Comparison of ENCODE assay signal across 8 cellular contexts in the genomic region with DNA sequence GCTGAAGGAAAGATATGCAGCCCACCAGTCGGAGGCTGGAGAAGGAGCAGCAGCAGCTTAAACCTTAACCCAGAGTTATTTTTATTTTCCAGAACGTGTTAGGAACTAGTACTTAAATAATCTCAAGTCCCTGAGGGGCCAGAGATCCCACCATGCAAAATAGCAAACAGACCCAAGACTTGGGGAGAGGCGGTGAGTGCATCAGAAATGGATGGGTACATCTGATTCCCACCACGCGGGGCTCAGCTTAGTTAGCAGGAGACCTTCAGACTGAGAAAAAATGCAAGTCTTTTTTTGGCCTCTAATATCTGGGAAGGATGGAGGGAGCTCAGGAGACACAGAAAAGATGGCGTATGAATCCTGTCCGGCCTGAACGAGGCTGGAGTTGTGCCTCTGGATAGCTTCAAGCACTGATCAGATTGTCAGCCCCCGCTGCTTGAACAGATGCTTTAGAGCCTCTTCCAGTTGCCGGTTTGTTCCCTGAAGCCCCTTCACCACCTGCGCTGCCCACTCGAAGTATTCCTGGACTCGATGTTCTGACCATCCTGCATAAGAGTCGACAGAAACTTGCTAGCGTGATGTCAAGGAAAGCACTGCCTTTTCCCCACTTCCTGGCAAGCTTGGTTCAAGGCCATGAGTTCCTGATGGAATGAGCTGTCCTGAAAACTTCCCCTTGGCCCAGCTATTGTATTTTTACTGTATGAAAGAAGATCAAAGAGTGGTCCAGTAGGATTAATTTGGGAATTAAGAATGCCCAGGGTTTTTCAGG. TPM values are rescaled to one million over a fixed set of nuclear protein-coding genes. Genes with fewer than 3 reads are reported as not detected.
DNase-seq lines count a peak whose midpoint lies in the region; ATAC-seq and TF ChIP-seq lines count a peak whose summit lies in the region.

No MANE protein-coding gene starts in this region.

- peak overlapping the region; percentile 91 for H3K4me3 ChIP-seq in LNCaP clone FGC (ENCODE audit: low read depth, low read length)
- H3K4me3 ChIP-seq in naive thymus-derived CD4-positive, alpha-beta T cell (ENCODE audit: low read length) = peak overlapping the region; percentile 97

- peaks cover 13% of the 10 kb centered on the region for H3K36me3 Mint-ChIP-seq in CD4-positive, alpha-beta T cell (ENCODE audit: low read depth)
- H3K36me3 Mint-ChIP-seq in brain = peaks cover under 1% of the 10 kb centered on the region
- H3K36me3 Mint-ChIP-seq in naive thymus-derived CD4-positive, alpha-beta T cell = peaks cover 0 to 6% (median 0%) of the 10 kb centered on the region in 5 donors

- DNase-seq in CD4-positive, alpha-beta T cell = no peak
- DNase-seq in LNCaP clone FGC (ENCODE audit: low read depth) (no peak), GM10248 (ENCODE audit: extremely low spot score) (no peak)
- DNase-seq in naive thymus-derived CD4-positive, alpha-beta T cell = no peak

- TF ChIP-seq CTCF in CD4-positive, alpha-beta T cell (IDR thresholded peaks at IDR 0.05) = no peak
- TF ChIP-seq CTCF in LNCaP clone FGC (IDR thresholded peaks at IDR 0.05; ENCODE audit: control insufficient read depth, extremely low read depth, insufficient read depth) = no peak
- TF ChIP-seq CTCF in brain (conservative IDR thresholded peaks at IDR 0.05) = no peak
- no peak for TF ChIP-seq CTCF in GM10248 (IDR thresholded peaks at IDR 0.05; ENCODE audit: control extremely low read depth, extremely low read depth, low read depth, missing control alignments)

- peak overlapping the region; percentile 85 for H3K27ac ChIP-seq in CD4-positive, alpha-beta T cell (ENCODE audit: low read depth, low read length)
- peak overlapping the region; percentile 79 for H3K27ac ChIP-seq in naive thymus-derived CD4-positive, alpha-beta T cell (ENCODE audit: low read depth, low read length)

- H3K36me3 ChIP-seq in naive thymus-derived CD4-positive, alpha-beta T cell (ENCODE audit: control insufficient read depth in 2 of 3, insufficient read depth in 3 of 3, low read length in 3 of 3) = no peaks in the 10 kb centered on the region

- ATAC-seq in CD4-positive, alpha-beta T cell (ENCODE audit: poor library complexity) = no peak
- ATAC-seq in naive thymus-derived CD4-positive, alpha-beta T cell = no peak
- ATAC-seq in HG02678 (IDR thresholded peaks at IDR 0.05; ENCODE audit: unreplicated experiment) = no peak
- no peak for ATAC-seq in GM19455 (IDR thresholded peaks at IDR 0.05; ENCODE audit: unreplicated experiment)
- no peak for ATAC-seq in HG03521 (IDR thresholded peaks at IDR 0.05; ENCODE audit: unreplicated experiment)

- peaks cover 28 to 46% of the 10 kb centered on the region in 2 donors for H3K4me1 ChIP-seq in naive thymus-derived CD4-positive, alpha-beta T cell (ENCODE audit: control insufficient read depth in 2 of 2, insufficient read depth in 2 of 2, low read length in 2 of 2)

- H3K9me3 ChIP-seq in CD4-positive, alpha-beta T cell (ENCODE audit: control insufficient read depth, low read length) = no peaks in the 10 kb centered on the region
- H3K9me3 ChIP-seq in naive thymus-derived CD4-positive, alpha-beta T cell (ENCODE audit: control insufficient read depth in 2 of 3, low read length in 3 of 3) = no peaks in the 10 kb centered on the region

- peak overlapping the region; percentile 96 for H3K27ac Mint-ChIP-seq in CD4-positive, alpha-beta T cell
- H3K27ac Mint-ChIP-seq in brain = peak overlapping the region; percentile 49 to 97 (median 92)
- peak overlapping the region; percentile 94 to 99 (median 98) for H3K27ac Mint-ChIP-seq in naive thymus-derived CD4-positive, alpha-beta T cell

- H3K27me3 ChIP-seq in CD4-positive, alpha-beta T cell (ENCODE audit: control insufficient read depth, insufficient read depth, low read length) = no peaks in the 10 kb centered on the region
- H3K27me3 ChIP-seq in naive thymus-derived CD4-positive, alpha-beta T cell (ENCODE audit: control insufficient read depth in 2 of 2, insufficient read depth in 2 of 2, low read length in 2 of 2) = no peaks in the 10 kb centered on the region

- H3K9me3 Mint-ChIP-seq in CD4-positive, alpha-beta T cell = no peaks in the 10 kb centered on the region
- peaks cover 0 to 2% (median 0%) of the 10 kb centered on the region in 5 experiments for H3K9me3 Mint-ChIP-seq in brain
- H3K9me3 Mint-ChIP-seq in naive thymus-derived CD4-positive, alpha-beta T cell = peaks cover 0 to 2% (median 0%) of the 10 kb centered on the region in 11 donors

- peak overlapping the region; percentile 98 for H3K4me3 Mint-ChIP-seq in CD4-positive, alpha-beta T cell
- peak overlapping the region; percentile 89 to 99 (median 93) for H3K4me3 Mint-ChIP-seq in brain
- H3K4me3 Mint-ChIP-seq in naive thymus-derived CD4-positive, alpha-beta T cell = peak overlapping the region; percentile 96 to 100 (median 98)

- no peaks in the 10 kb centered on the region for H3K27me3 Mint-ChIP-seq in CD4-positive, alpha-beta T cell
- peaks cover 4% of the 10 kb centered on the region for H3K27me3 Mint-ChIP-seq in brain
- no peaks in the 10 kb centered on the region for H3K27me3 Mint-ChIP-seq in naive thymus-derived CD4-positive, alpha-beta T cell

- CTCF ChIA-PET in CD4-positive, alpha-beta T cell (lab: Charles Lee) = interaction anchor here (1.0 to 5.1 kb wide), 20 partner anchors 9 to 401 kb away, joined by 3 to 88 read pairs (median 5); a partner anchor contains a TSS
- CTCF ChIA-PET in naive thymus-derived CD4-positive, alpha-beta T cell (lab: Charles Lee) = interaction anchor here (0.5 to 10.2 kb wide), 15 partner anchors 8 to 1058 kb away, joined by 3 to 150 read pairs (median 4); a partner anchor contains a TSS
- CTCF ChIA-PET in GM10248 (lab: Yijun Ruan, JAX) = interaction anchor here (0.6 to 16.6 kb wide), 38 partner anchors 8 to 637 kb away, joined by 3 to 447 read pairs (median 7); a partner anchor contains a TSS

- POLR2A ChIA-PET in CD4-positive, alpha-beta T cell (lab: Charles Lee) = interaction anchor here (0.9 to 8.1 kb wide), 15 partner anchors 25 to 1951 kb away, joined by 3 to 232 read pairs (median 4); a partner anchor contains a TSS
- POLR2A ChIA-PET in naive thymus-derived CD4-positive, alpha-beta T cell (lab: Charles Lee) = interaction anchor here (0.5 to 9.3 kb wide), 19 partner anchors 8 to 919 kb away, joined by 3 to 213 read pairs (median 5); a partner anchor contains a TSS
- POLR2A ChIA-PET in GM10248 (lab: Yijun Ruan, JAX) = interaction anchor here (0.6 to 1.3 kb wide), 4 partner anchors 23 to 543 kb away, joined by 3 to 7 read pairs (median 4); a partner anchor contains a TSS

- intact Hi-C loops in CD4-positive, alpha-beta T cell (cut with DNase I, micrococcal nuclease) = loop anchor here (2.0 to 10.0 kb wide), 7 partner anchors 59 to 1036 kb away; a partner anchor contains a TSS
- intact Hi-C loops in naive thymus-derived CD4-positive, alpha-beta T cell (cut with micrococcal nuclease) = loop anchor here (1.0 to 10.0 kb wide), 8 partner anchors 23 to 1596 kb away; a partner anchor contains a TSS

- peaks cover 40% of the 10 kb centered on the region for H3K4me1 Mint-ChIP-seq in CD4-positive, alpha-beta T cell (ENCODE audit: low read depth)
- H3K4me1 Mint-ChIP-seq in brain = peaks cover 40% of the 10 kb centered on the region
- H3K4me1 Mint-ChIP-seq in naive thymus-derived CD4-positive, alpha-beta T cell = peaks cover 27 to 54% (median 44%) of the 10 kb centered on the region in 7 donors

RNA-seq across cellular contexts. Expression of a gene that starts 1.3 kb away (rescaled TPM):
- 10 to 100 TPM in 1 of 2 experiments, 1 to 10 TPM in 1; 9.9 to 10.8 TPM for total RNA-seq in CD4-positive, alpha-beta T cell
- polyA plus RNA-seq in brain (ENCODE audit: insufficient read depth, low read depth, low replicate concordance) = 19.8 TPM
- 10 to 100 TPM; 13.3 to 34.2 (median 29.0) TPM for total RNA-seq in naive thymus-derived CD4-positive, alpha-beta T cell
- polyA plus RNA-seq in naive thymus-derived CD4-positive, alpha-beta T cell = 10 to 100 TPM; 48.9 to 50.9 TPM

RNA-seq across cellular contexts. Expression of a gene that starts 4.0 kb away (rescaled TPM):
- total RNA-seq in CD4-positive, alpha-beta T cell = 10 to 100 TPM; 17.6 to 18.9 TPM
- polyA plus RNA-seq in brain (ENCODE audit: insufficient read depth, low read depth, low replicate concordance) = 85.1 TPM
- total RNA-seq in naive thymus-derived CD4-positive, alpha-beta T cell = 10 to 100 TPM; 34.2 to 72.7 (median 62.0) TPM
- polyA plus RNA-seq in naive thymus-derived CD4-positive, alpha-beta T cell = 10 to 100 TPM; 57.3 to 75.1 TPM

RNA-seq across cellular contexts. Expression of a gene that starts 23.6 kb away (rescaled TPM):
- 1 to 10 TPM; 4.5 to 4.8 TPM for total RNA-seq in CD4-positive, alpha-beta T cell
- polyA plus RNA-seq in brain (ENCODE audit: insufficient read depth, low read depth, low replicate concordance) = 13.5 TPM
- 10 to 100 TPM in 3 of 5 experiments, 1 to 10 TPM in 2; 5.8 to 24.6 (median 16.3) TPM for total RNA-seq in naive thymus-derived CD4-positive, alpha-beta T cell
- 1 to 10 TPM; 2.5 to 3.9 TPM for polyA plus RNA-seq in naive thymus-derived CD4-positive, alpha-beta T cell

RNA-seq across cellular contexts. Expression of a gene that starts 27.9 kb away (rescaled TPM):
- total RNA-seq in CD4-positive, alpha-beta T cell = 100 to 1,000 TPM; 125 to 128 TPM
- polyA plus RNA-seq in brain (ENCODE audit: insufficient read depth, low read depth, low replicate concordance) = 58.2 TPM
- total RNA-seq in naive thymus-derived CD4-positive, alpha-beta T cell = 100 to 1,000 TPM; 117 to 171 (median 149) TPM
- 1 to 10 TPM; 7.1 to 8.4 TPM for polyA plus RNA-seq in naive thymus-derived CD4-positive, alpha-beta T cell

RNA-seq across cellular contexts. Expression of a gene that starts 46.7 kb away (rescaled TPM):
- total RNA-seq in CD4-positive, alpha-beta T cell = 1 to 10 TPM; 3.0 to 5.5 TPM
- 4.1 TPM for polyA plus RNA-seq in brain (ENCODE audit: insufficient read depth, low read depth, low replicate concordance)
- total RNA-seq in naive thymus-derived CD4-positive, alpha-beta T cell = 10 to 100 TPM in 2 of 5 experiments, 1 to 10 TPM in 3; 2.3 to 78.6 (median 9.1) TPM
- polyA plus RNA-seq in naive thymus-derived CD4-positive, alpha-beta T cell = not detected
